Comparison of ENCODE assay signal across 8 cellular contexts in genomic region chr17:30666838-30667508, GRCh38.
DNase-seq lines count a peak whose midpoint lies in the region; ATAC-seq and TF ChIP-seq lines count a peak whose summit lies in the region.
"Not testable (repeated sequence)": the region's sequence is repeated elsewhere in the genome, so short reads cannot be mapped to it uniquely, and the experiment has no call there.

No MANE protein-coding gene starts in this region.

- H3K36me3 Mint-ChIP-seq in activated B cell treated with CpG ODN at 0.5 μM for 24 hours (ENCODE audit: low read depth); brain; osteocyte (ENCODE audit: unreplicated experiment): not testable (repeated sequence)

- WGBS in suprapubic skin = 39% methylated on average over 16 of the region's 18 CpGs

- H3K4me1 ChIP-seq in BLaER1 treated with 17β-estradiol and CSF1 and Interleukin-3, amounts not matched to agents 10 nM and 100 nM; left lung; suprapubic skin: not testable (repeated sequence)

- H3K27me3 ChIP-seq in BLaER1 treated with 17β-estradiol and CSF1 and Interleukin-3, amounts not matched to agents 10 nM and 100 nM; left lung; suprapubic skin: not testable (repeated sequence)

- not testable (repeated sequence) for TF ChIP-seq EP300 in suprapubic skin (IDR thresholded peaks at IDR 0.05)

- peak in 2 of 3 experiments; percentile 11 to 48 for DNase-seq in NCI-H1417 (lab: John Stamatoyannopoulos, UW)
- DNase-seq in activated B cell treated with CpG ODN at 0.5 μM for 24 hours; foreskin fibroblast; left lung; osteocyte (ENCODE audit: extremely low spot score, unreplicated experiment); suprapubic skin (ENCODE audit: low spot score in 2 of 2): not testable (repeated sequence)

- H3K4me1 Mint-ChIP-seq in activated B cell treated with CpG ODN at 0.5 μM for 24 hours; osteocyte (ENCODE audit: unreplicated experiment): not testable (repeated sequence)
- peaks cover 17% of the 10 kb centered on the region for H3K4me1 Mint-ChIP-seq in brain

- ATAC-seq in activated B cell treated with CpG ODN at 0.5 μM for 24 hours (ENCODE audit: low read depth) = not testable (repeated sequence)
- peak; percentile 10 for ATAC-seq in left lung

- intact Hi-C loops in activated B cell treated with CpG ODN at 0.5 μM for 24 hours (cut with micrococcal nuclease); left lung (cut with DNase I): not testable (repeated sequence)

- H4K20me1 ChIP-seq in BLaER1 treated with 17β-estradiol and CSF1 and Interleukin-3, amounts not matched to agents 10 nM and 100 nM = not testable (repeated sequence)

- POLR2A ChIA-PET in activated B cell treated with CpG ODN at 0.5 μM for 24 hours (lab: Charles Lee) = not testable (repeated sequence)

- peak overlapping the region in 9 of 11 experiments; percentile 30 to 53 (median 42); a peak in 11 of 22 replicates for H3K4me2 ChIP-seq in BLaER1 treated with 17β-estradiol and CSF1 and Interleukin-3, amounts not matched to agents 10 nM and 100 nM

- CTCF ChIA-PET in activated B cell treated with CpG ODN at 0.5 μM for 24 hours (lab: Charles Lee) = not testable (repeated sequence)

- peak overlapping the region in 7 of 11 experiments; percentile 54 to 79 (median 71); a peak in 12 of 22 replicates for H3K27ac ChIP-seq in BLaER1 treated with 17β-estradiol and CSF1 and Interleukin-3, amounts not matched to agents 10 nM and 100 nM
- H3K27ac ChIP-seq in left lung, suprapubic skin: not testable (repeated sequence)

- H3K9me3 ChIP-seq in BLaER1 treated with 17β-estradiol and CSF1 and Interleukin-3, amounts not matched to agents 10 nM and 100 nM (replicated peaks in 1 of 11); left lung; suprapubic skin: not testable (repeated sequence)

- H3K4me3 Mint-ChIP-seq in activated B cell treated with CpG ODN at 0.5 μM for 24 hours (peak overlapping the region; percentile 52), brain (peak overlapping the region; percentile 48 to 72 (median 59)), osteocyte (ENCODE audit: unreplicated experiment) (peak overlapping the region; percentile 42)

- not testable (repeated sequence) for H3K36me3 ChIP-seq in BLaER1 treated with 17β-estradiol and CSF1 and Interleukin-3, amounts not matched to agents 10 nM and 100 nM; left lung; suprapubic skin

- TF ChIP-seq CTCF in activated B cell treated with CpG ODN at 0.5 μM for 24 hours (IDR thresholded peaks at IDR 0.05); brain (conservative IDR thresholded peaks at IDR 0.05); foreskin fibroblast (IDR thresholded peaks at IDR 0.05; ENCODE audit: low read depth, low read length); left lung (IDR thresholded peaks at IDR 0.05); osteocyte (IDR thresholded peaks at IDR 0.05); suprapubic skin (IDR thresholded peaks at IDR 0.05): not testable (repeated sequence)

- not testable (repeated sequence) for TF ChIP-seq POLR2A in suprapubic skin (IDR thresholded peaks at IDR 0.05)

- H3K27ac Mint-ChIP-seq in activated B cell treated with CpG ODN at 0.5 μM for 24 hours; osteocyte (ENCODE audit: unreplicated experiment): not testable (repeated sequence)
- peak overlapping the region in 4 of 5 experiments; percentile 76 to 92 (median 90) for H3K27ac Mint-ChIP-seq in brain

- H3K27me3 Mint-ChIP-seq in activated B cell treated with CpG ODN at 0.5 μM for 24 hours; brain; osteocyte (ENCODE audit: unreplicated experiment): not testable (repeated sequence)

- H3K9ac ChIP-seq in BLaER1 treated with 17β-estradiol and CSF1 and Interleukin-3, amounts not matched to agents 10 nM and 100 nM = peak overlapping the region in 7 of 11 experiments; percentile 49 to 72 (median 67); a peak in 8 of 22 replicates

- not testable (repeated sequence) for H3K9me3 Mint-ChIP-seq in activated B cell treated with CpG ODN at 0.5 μM for 24 hours; brain; osteocyte (ENCODE audit: unreplicated experiment)

- H3K4me3 ChIP-seq in BLaER1 treated with 17β-estradiol and CSF1 and Interleukin-3, amounts not matched to agents 10 nM and 100 nM = peak overlapping the region in 4 of 10 experiments; percentile 40 to 52 (median 49); a peak in 4 of 20 replicates
- peak overlapping the region; percentile 42 to 50 for H3K4me3 ChIP-seq in foreskin fibroblast (ENCODE audit: low read depth in 1 of 2, low read length in 2 of 2)
- H3K4me3 ChIP-seq in left lung = not testable (repeated sequence)
- H3K4me3 ChIP-seq in suprapubic skin = peak overlapping the region; percentile 50
